Comparison of ENCODE assay signal across 1 cellular context in the genomic region with DNA sequence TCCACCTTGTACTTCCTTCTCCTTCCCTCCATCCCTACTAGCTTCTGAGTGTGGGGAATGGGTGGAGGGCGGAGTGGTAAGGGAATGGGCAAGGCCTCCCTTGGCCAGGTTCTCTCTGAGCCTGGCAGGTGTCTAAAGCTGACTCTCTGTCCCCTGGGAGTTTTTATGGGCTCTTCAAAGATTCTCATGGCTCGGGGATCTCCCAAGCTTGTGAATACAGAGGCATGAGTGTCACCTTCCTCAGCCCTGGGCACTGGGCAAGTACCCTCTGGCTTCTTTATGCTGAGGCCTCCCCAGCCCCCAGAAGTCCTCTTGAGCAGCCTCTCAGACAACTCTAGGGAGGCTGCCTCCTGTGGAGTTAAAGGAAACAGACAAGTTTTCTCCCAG.
TF ChIP-seq lines count a peak whose summit lies in the region.

No MANE protein-coding gene starts in this region.

TF ChIP-seq in SK-N-SH, 30 proteins besides CTCF, POLR2A, EP300 and RAD21 (continued from another document):
- TF ChIP-seq RFX5 (IDR thresholded peaks at IDR 0.05; ENCODE audit: low read length) (no peak), MEF2A (IDR thresholded peaks at IDR 0.05; ENCODE audit: borderline replicate concordance, low read depth) (no peak), FOXJ3 (CRISPR knock-in tag; IDR thresholded peaks at IDR 0.05) (no peak)
TF ChIP-seq in SK-N-SH: peak in this region for 0.
